8 cellular contexts compared by ENCODE assay signal in genomic region chr2:63488118-63488713, GRCh38.
DNase-seq lines count a peak whose midpoint lies in the region; ATAC-seq and TF ChIP-seq lines count a peak whose summit lies in the region.

No MANE protein-coding gene starts in this region.

- H3K4me3 ChIP-seq in right atrium auricular region: no peak overlapping the region

- H3K27me3 ChIP-seq in right atrium auricular region: no peaks in the 10 kb centered on the region

- no peaks in the 10 kb centered on the region for H3K4me1 ChIP-seq in right atrium auricular region

- DNase-seq in right atrium auricular region (ENCODE audit: low spot score): no peak
- no peak for DNase-seq in Right ventricle myocardium inferior (ENCODE audit: missing footprints)
- DNase-seq in NCI-H1694 (lab: John Stamatoyannopoulos, UW): peak; percentile 38
- peak; percentile 2 for DNase-seq in cerebellum (ENCODE audit: low spot score)

- no peaks in the 10 kb centered on the region for H3K4me1 Mint-ChIP-seq in nephron

- H3K27ac Mint-ChIP-seq in nephron: no peak overlapping the region

- H3K36me3 Mint-ChIP-seq in nephron (ENCODE audit: low read depth): no peaks in the 10 kb centered on the region

- TF ChIP-seq CTCF in right atrium auricular region (IDR thresholded peaks at IDR 0.05) (peak; percentile 24 to 60), nephron (IDR thresholded peaks at IDR 0.05; ENCODE audit: unreplicated experiment in 3 of 3) (peak; percentile 66 to 84 (median 67))

- intact Hi-C loops in Right ventricle myocardium inferior (cut with DNase I): loop anchor here (5.0 to 10.0 kb wide), 2 partner anchors 97 to 701 kb away; partner anchors contain the start of genes MDH1 and WDPCP

- no peaks in the 10 kb centered on the region for H3K9me3 ChIP-seq in right atrium auricular region

- no peak overlapping the region for H3K27ac ChIP-seq in right atrium auricular region

- no peaks in the 10 kb centered on the region for H3K27me3 Mint-ChIP-seq in nephron (ENCODE audit: low read depth)

- H3K4me3 Mint-ChIP-seq in nephron: no peak overlapping the region

- no peaks in the 10 kb centered on the region for H3K9me3 Mint-ChIP-seq in nephron

- ATAC-seq in Right ventricle myocardium inferior (no peak), HG03280 (IDR thresholded peaks at IDR 0.05; ENCODE audit: unreplicated experiment) (no peak), HG02571 (IDR thresholded peaks at IDR 0.05; ENCODE audit: unreplicated experiment) (no peak), HG03565 (IDR thresholded peaks at IDR 0.05; ENCODE audit: unreplicated experiment) (no peak)

- H3K36me3 ChIP-seq in right atrium auricular region: no peaks in the 10 kb centered on the region

Comparison
In these comparisons a context has a peak if more than half of its experiments do, and no peak if none do; other contexts are left out.
1. DNase-seq: peak in NCI-H1694 (single experiment) and cerebellum (single experiment); none in right atrium auricular region (single experiment) and Right ventricle myocardium inferior (single experiment).